In the genomic region with DNA sequence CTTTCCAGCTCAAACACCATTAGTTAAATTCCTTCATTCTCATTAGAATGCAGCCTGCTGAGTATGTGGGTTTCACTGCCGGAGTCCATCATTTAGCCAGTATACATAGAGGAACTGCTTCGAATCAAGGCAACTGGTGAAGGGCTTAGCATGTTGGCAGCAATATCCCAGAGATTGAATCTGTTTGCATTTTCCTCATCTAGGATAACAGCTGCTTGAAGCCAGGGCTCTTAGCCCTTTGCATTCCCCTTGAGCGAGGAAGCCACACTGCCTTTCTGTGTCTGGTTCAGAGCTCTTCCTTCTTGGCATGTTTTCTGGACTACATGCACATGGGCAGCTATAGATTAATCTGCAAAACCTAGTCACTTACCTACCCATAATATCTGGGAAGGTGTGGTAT, we compare ENCODE assay signal across 1 cellular context.
TF ChIP-seq lines count a peak whose summit lies in the region.

No MANE protein-coding gene starts in this region.

TF ChIP-seq in GM23338, 12 proteins besides CTCF, POLR2A, EP300 and RAD21 (continued from another document):
- TF ChIP-seq, protein P1, sequence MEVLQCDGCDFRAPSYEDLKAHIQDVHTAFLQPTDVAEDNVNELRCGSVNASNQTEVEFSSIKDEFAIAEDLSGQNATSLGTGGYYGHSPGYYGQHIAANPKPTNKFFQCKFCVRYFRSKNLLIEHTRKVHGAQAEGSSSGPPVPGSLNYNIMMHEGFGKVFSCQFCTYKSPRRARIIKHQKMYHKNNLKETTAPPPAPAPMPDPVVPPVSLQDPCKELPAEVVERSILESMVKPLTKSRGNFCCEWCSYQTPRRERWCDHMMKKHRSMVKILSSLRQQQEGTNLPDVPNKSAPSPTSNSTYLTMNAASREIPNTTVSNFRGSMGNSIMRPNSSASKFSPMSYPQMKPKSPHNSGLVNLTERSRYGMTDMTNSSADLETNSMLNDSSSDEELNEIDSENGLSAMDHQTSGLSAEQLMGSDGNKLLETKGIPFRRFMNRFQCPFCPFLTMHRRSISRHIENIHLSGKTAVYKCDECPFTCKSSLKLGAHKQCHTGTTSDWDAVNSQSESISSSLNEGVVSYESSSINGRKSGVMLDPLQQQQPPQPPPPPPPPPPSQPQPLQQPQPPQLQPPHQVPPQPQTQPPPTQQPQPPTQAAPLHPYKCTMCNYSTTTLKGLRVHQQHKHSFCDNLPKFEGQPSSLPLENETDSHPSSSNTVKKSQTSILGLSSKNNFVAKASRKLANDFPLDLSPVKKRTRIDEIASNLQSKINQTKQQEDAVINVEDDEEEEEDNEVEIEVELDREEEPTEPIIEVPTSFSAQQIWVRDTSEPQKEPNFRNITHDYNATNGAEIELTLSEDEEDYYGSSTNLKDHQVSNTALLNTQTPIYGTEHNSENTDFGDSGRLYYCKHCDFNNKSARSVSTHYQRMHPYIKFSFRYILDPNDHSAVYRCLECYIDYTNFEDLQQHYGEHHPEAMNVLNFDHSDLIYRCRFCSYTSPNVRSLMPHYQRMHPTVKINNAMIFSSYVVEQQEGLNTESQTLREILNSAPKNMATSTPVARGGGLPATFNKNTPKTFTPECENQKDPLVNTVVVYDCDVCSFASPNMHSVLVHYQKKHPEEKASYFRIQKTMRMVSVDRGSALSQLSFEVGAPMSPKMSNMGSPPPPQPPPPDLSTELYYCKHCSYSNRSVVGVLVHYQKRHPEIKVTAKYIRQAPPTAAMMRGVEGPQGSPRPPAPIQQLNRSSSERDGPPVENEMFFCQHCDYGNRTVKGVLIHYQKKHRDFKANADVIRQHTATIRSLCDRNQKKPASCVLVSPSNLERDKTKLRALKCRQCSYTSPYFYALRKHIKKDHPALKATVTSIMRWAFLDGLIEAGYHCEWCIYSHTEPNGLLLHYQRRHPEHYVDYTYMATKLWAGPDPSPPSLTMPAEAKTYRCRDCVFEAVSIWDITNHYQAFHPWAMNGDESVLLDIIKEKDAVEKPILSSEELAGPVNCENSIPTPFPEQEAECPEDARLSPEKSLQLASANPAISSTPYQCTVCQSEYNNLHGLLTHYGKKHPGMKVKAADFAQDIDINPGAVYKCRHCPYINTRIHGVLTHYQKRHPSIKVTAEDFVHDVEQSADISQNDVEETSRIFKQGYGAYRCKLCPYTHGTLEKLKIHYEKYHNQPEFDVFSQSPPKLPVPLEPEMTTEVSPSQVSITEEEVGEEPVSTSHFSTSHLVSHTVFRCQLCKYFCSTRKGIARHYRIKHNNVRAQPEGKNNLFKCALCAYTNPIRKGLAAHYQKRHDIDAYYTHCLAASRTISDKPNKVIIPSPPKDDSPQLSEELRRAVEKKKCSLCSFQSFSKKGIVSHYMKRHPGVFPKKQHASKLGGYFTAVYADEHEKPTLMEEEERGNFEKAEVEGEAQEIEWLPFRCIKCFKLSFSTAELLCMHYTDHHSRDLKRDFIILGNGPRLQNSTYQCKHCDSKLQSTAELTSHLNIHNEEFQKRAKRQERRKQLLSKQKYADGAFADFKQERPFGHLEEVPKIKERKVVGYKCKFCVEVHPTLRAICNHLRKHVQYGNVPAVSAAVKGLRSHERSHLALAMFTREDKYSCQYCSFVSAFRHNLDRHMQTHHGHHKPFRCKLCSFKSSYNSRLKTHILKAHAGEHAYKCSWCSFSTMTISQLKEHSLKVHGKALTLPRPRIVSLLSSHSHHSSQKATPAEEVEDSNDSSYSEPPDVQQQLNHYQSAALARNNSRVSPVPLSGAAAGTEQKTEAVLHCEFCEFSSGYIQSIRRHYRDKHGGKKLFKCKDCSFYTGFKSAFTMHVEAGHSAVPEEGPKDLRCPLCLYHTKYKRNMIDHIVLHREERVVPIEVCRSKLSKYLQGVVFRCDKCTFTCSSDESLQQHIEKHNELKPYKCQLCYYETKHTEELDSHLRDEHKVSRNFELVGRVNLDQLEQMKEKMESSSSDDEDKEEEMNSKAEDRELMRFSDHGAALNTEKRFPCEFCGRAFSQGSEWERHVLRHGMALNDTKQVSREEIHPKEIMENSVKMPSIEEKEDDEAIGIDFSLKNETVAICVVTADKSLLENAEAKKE (CRISPR knock-in tag; IDR thresholded peaks at IDR 0.05), result no peak
- no peak for TF ChIP-seq ZNF331 (CRISPR knock-in tag; IDR thresholded peaks at IDR 0.05; ENCODE audit: low read depth)
- no peak for TF ChIP-seq ZNF114 (CRISPR knock-in tag; IDR thresholded peaks at IDR 0.05)
- no peak for TF ChIP-seq NANOG (IDR thresholded peaks at IDR 0.05; ENCODE audit: borderline replicate concordance)
- TF ChIP-seq, protein P2, sequence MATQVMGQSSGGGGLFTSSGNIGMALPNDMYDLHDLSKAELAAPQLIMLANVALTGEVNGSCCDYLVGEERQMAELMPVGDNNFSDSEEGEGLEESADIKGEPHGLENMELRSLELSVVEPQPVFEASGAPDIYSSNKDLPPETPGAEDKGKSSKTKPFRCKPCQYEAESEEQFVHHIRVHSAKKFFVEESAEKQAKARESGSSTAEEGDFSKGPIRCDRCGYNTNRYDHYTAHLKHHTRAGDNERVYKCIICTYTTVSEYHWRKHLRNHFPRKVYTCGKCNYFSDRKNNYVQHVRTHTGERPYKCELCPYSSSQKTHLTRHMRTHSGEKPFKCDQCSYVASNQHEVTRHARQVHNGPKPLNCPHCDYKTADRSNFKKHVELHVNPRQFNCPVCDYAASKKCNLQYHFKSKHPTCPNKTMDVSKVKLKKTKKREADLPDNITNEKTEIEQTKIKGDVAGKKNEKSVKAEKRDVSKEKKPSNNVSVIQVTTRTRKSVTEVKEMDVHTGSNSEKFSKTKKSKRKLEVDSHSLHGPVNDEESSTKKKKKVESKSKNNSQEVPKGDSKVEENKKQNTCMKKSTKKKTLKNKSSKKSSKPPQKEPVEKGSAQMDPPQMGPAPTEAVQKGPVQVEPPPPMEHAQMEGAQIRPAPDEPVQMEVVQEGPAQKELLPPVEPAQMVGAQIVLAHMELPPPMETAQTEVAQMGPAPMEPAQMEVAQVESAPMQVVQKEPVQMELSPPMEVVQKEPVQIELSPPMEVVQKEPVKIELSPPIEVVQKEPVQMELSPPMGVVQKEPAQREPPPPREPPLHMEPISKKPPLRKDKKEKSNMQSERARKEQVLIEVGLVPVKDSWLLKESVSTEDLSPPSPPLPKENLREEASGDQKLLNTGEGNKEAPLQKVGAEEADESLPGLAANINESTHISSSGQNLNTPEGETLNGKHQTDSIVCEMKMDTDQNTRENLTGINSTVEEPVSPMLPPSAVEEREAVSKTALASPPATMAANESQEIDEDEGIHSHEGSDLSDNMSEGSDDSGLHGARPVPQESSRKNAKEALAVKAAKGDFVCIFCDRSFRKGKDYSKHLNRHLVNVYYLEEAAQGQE (IDR thresholded peaks at IDR 0.05; ENCODE audit: unreplicated experiment), result no peak
- TF ChIP-seq, protein P3, sequence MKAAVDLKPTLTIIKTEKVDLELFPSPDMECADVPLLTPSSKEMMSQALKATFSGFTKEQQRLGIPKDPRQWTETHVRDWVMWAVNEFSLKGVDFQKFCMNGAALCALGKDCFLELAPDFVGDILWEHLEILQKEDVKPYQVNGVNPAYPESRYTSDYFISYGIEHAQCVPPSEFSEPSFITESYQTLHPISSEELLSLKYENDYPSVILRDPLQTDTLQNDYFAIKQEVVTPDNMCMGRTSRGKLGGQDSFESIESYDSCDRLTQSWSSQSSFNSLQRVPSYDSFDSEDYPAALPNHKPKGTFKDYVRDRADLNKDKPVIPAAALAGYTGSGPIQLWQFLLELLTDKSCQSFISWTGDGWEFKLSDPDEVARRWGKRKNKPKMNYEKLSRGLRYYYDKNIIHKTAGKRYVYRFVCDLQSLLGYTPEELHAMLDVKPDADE (IDR thresholded peaks at IDR 0.05), result no peak
TF ChIP-seq in GM23338: peak in this region for 0.
